In the genomic region with DNA sequence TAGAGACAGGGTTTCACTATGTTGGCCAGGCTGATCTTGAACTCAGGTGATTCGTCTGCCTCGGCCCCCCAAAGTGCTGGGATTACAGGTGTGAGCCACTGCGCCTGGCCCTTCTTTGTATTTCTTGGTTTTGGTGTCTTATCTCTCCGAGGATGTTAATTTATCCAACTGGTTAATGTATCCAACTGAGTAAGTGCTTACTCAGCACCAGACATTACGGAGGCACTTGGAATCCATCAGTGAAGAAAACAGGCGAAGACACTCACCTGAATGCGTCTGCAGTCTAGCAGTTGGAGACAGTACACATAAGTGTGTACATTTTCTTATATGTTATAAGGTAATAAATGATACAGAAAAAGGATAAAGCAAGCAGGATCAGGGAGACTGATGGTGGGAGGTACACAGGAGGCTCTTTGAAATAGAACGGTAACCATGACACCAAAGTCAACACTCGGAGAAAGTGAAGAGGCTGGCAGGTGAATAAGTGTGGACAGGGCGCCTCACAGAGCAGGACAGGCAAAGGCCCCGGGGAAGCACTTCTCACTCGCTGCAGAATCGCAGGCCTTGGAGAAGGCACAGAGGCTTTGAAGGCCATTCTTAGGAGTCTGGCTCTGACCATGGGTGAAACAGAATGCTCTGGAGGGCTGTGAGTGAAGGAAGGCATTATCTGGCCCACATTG, we compare ENCODE assay signal across 19 cellular contexts.
DNase-seq lines count a peak whose midpoint lies in the region; ATAC-seq, FAIRE-seq and TF ChIP-seq lines count a peak whose summit lies in the region.
"Had no signal": no experiment of that assay in that cellular context is flagged by ENCODE, and none has a peak within 500 bp of the region (broad histone marks: within the 10 kb centered on the region; RNA-seq: fewer than 3 reads in every experiment).

No MANE protein-coding gene starts in this region.

- no peak overlapping the region for H2BK5ac ChIP-seq in IMR-90 (ENCODE audit: low read depth, low read length, poor library complexity, severe bottlenecking)

- no peak overlapping the region for H4K91ac ChIP-seq in IMR-90 (ENCODE audit: insufficient read depth, low read depth, low read length)

- CTCF ChIA-PET in CD4-positive, alpha-beta T cell (lab: Charles Lee), result no interaction called here
- CTCF ChIA-PET in IMR-90 (lab: Yijun Ruan, JAX) (no interaction called here), endothelial cell of umbilical vein (lab: Charles Lee) (no interaction called here)

- POLR2A ChIA-PET in CD4-positive, alpha-beta T cell (lab: Charles Lee), result interaction anchor here (0.6 to 2.0 kb wide), 3 partner anchors 11 to 136 kb away, joined by 3 to 8 read pairs (median 3); no protein-coding TSS in a partner anchor
- POLR2A ChIA-PET in IMR-90 (lab: Charles Lee; ENCODE audit: unreplicated experiment), result no interaction called here
- POLR2A ChIA-PET in endothelial cell of umbilical vein (lab: Charles Lee), result no interaction called here

- H3K36me3 ChIP-seq in IMR-90 (ENCODE audit: control insufficient read depth, insufficient read depth, low read length) (no peaks in the 10 kb centered on the region), endothelial cell of umbilical vein (ENCODE audit: control insufficient read depth in 2 of 2, extremely low read depth in 1 of 2, insufficient read depth in 2 of 2, low read length in 2 of 2) (no peaks in the 10 kb centered on the region), left ventricle myocardium inferior (no peaks in the 10 kb centered on the region)
- H3K36me3 ChIP-seq: thyroid gland had no signal

- H3K4me1 Mint-ChIP-seq in CD4-positive, alpha-beta T cell (ENCODE audit: low read depth), result peaks cover 47% of the 10 kb centered on the region
- H3K4me1 Mint-ChIP-seq: nephron had no signal

- no peak overlapping the region for H3K14ac ChIP-seq in IMR-90 (replicated peaks; ENCODE audit: low read depth, low read length)

- H3K4me3 ChIP-seq in IMR-90 (ENCODE audit: insufficient read depth, low read depth, low read length) (no peak overlapping the region), endothelial cell of umbilical vein (replicated peaks in 1 of 3; ENCODE audit: insufficient read depth in 1 of 3, low read depth in 1 of 3, low read length in 3 of 3) (no peak overlapping the region), left ventricle myocardium inferior (no peak overlapping the region)
- H3K4me3 ChIP-seq: dorsolateral prefrontal cortex, thyroid gland had no signal

- no peak overlapping the region for H2AFZ ChIP-seq in IMR-90 (replicated peaks; ENCODE audit: low read length, poor library complexity)
- H2AFZ ChIP-seq in endothelial cell of umbilical vein (ENCODE audit: low read depth, low read length), result no peak overlapping the region

- H3K79me1 ChIP-seq in IMR-90 (ENCODE audit: low read depth in 1 of 2, low read length in 2 of 2), result no peaks in the 10 kb centered on the region

- H4K5ac ChIP-seq in IMR-90 (ENCODE audit: low read depth, low read length), result no peak overlapping the region

- H3K23ac ChIP-seq in IMR-90 (ENCODE audit: low read depth, low read length), result no peak overlapping the region

- H3K9me1 ChIP-seq in IMR-90 (ENCODE audit: insufficient read depth, low read length) (peaks cover 4% of the 10 kb centered on the region; the same call in 1 of the 2 replicates), endothelial cell of umbilical vein (replicated peaks; ENCODE audit: control insufficient read depth, extremely low read depth, insufficient read depth, low read length) (no peaks in the 10 kb centered on the region)

- ATAC-seq in CD4-positive, alpha-beta T cell (ENCODE audit: poor library complexity), result no peak
- ATAC-seq in IMR-90 (ENCODE audit: low read depth), result no peak
- no peak for ATAC-seq in HG03135 (IDR thresholded peaks at IDR 0.05; ENCODE audit: unreplicated experiment)
- ATAC-seq: left lobe of liver had no signal

- no peak overlapping the region for H3K27ac ChIP-seq in CD4-positive, alpha-beta T cell (ENCODE audit: low read depth, low read length)
- H3K27ac ChIP-seq in IMR-90 (ENCODE audit: insufficient read depth, low read length), result no peak overlapping the region
- H3K27ac ChIP-seq in endothelial cell of umbilical vein (ENCODE audit: insufficient read depth, low read depth, low read length), result no peak overlapping the region
- no peak overlapping the region for H3K27ac ChIP-seq in left ventricle myocardium inferior (replicated peaks)
- H3K27ac ChIP-seq: dorsolateral prefrontal cortex, HL-60, RWPE1, thyroid gland had no signal

- no peak overlapping the region for H2BK20ac ChIP-seq in IMR-90 (ENCODE audit: low read depth, low read length)

- H2AK9ac ChIP-seq in IMR-90 (replicated peaks; ENCODE audit: low read depth, low read length, poor library complexity), result no peak overlapping the region

- H3K27me3 ChIP-seq in CD4-positive, alpha-beta T cell (ENCODE audit: control insufficient read depth, insufficient read depth, low read length), result no peaks in the 10 kb centered on the region
- H3K27me3 ChIP-seq in IMR-90 (ENCODE audit: control insufficient read depth, insufficient read depth, low read length) (no peaks in the 10 kb centered on the region), endothelial cell of umbilical vein (ENCODE audit: control insufficient read depth in 2 of 2, insufficient read depth in 2 of 2, low read length in 2 of 2) (no peaks in the 10 kb centered on the region), left ventricle myocardium inferior (ENCODE audit: low read depth) (no peaks in the 10 kb centered on the region)
- H3K27me3 ChIP-seq: dorsolateral prefrontal cortex, thyroid gland had no signal

- peak; percentile 15 for FAIRE-seq in endothelial cell of umbilical vein (lab: Jason Lieb, UNC)
- FAIRE-seq: GM12891 had no signal

- no peak overlapping the region for H3K4me3 Mint-ChIP-seq in CD4-positive, alpha-beta T cell
- H3K4me3 Mint-ChIP-seq: nephron had no signal

- no peaks in the 10 kb centered on the region for H3K36me3 Mint-ChIP-seq in CD4-positive, alpha-beta T cell (ENCODE audit: low read depth)

- no peaks in the 10 kb centered on the region for H3K9me3 Mint-ChIP-seq in CD4-positive, alpha-beta T cell
- H3K9me3 Mint-ChIP-seq: nephron had no signal

- TF ChIP-seq POLR2A in IMR-90 (IDR thresholded peaks at IDR 0.05; ENCODE audit: low read depth, low read length), result no peak
- TF ChIP-seq POLR2A in endothelial cell of umbilical vein (IDR thresholded peaks at IDR 0.05; ENCODE audit: low read depth, low read length), result no peak

- H2BK120ac ChIP-seq in IMR-90 (ENCODE audit: low read depth, low read length), result no peak overlapping the region

- H3K79me2 ChIP-seq in endothelial cell of umbilical vein (ENCODE audit: control insufficient read depth, insufficient read depth, low read length), result no peaks in the 10 kb centered on the region

- DNase-seq in CD4-positive, alpha-beta T cell, result no peak
- no peak for DNase-seq in IMR-90
- peak; percentile 78 for DNase-seq in NCI-H2196 treated with DMSO at 0.1 percent for 48 hours (lab: John Stamatoyannopoulos, UW; ENCODE audit: unreplicated experiment)
- no peak for DNase-seq in endothelial cell of umbilical vein (ENCODE audit: low read depth, low spot score)
- DNase-seq in EL, result no peak
- DNase-seq in NCI-H524 (lab: John Stamatoyannopoulos, UW), result no peak
- DNase-seq in left ventricle myocardium inferior, result no peak
- DNase-seq: activated CD4-positive, alpha-beta T cell treated with anti-CD3 and anti-CD28 coated beads, Interleukin-2, amount 50 U/mL, for 48 hours; Kasumi-1; NCI-H526 treated with DMSO at 0.1 percent for 48 hours; retina had no signal

- peak overlapping the region; percentile 9 for H3K27ac Mint-ChIP-seq in CD4-positive, alpha-beta T cell
- H3K27ac Mint-ChIP-seq: nephron had no signal

- no peak overlapping the region for H3K4ac ChIP-seq in IMR-90 (ENCODE audit: low read depth, low read length)

- no peak overlapping the region for H2AK5ac ChIP-seq in IMR-90 (ENCODE audit: low read depth, low read length)

- dilution Hi-C loops in IMR-90 (cut with HindIII; ENCODE audit: low sequenced_read_pairs, unreplicated experiment) (no loop called here), endothelial cell of umbilical vein (cut with MboI; ENCODE audit: extremely low pct_ligation_motif_present, low sequenced_read_pairs) (no loop called here)

- no peak overlapping the region for H3K18ac ChIP-seq in IMR-90 (ENCODE audit: low read depth, low read length)

- WGBS in IMR-90 (ENCODE audit: extremely low coverage in 2 of 2, insufficient read length in 1 of 2), 2 experiments, result 85% methylated on average over 8 of the region's 13 CpGs; no CpG with 5 or more reads in 1 of the 2 experiments

- H4K20me1 ChIP-seq in IMR-90 (ENCODE audit: insufficient read depth, low read length) (no peaks in the 10 kb centered on the region), endothelial cell of umbilical vein (replicated peaks; ENCODE audit: control insufficient read depth, extremely low read depth, insufficient read depth, low read length) (no peaks in the 10 kb centered on the region)

- no peak for TF ChIP-seq CTCF in CD4-positive, alpha-beta T cell (IDR thresholded peaks at IDR 0.05)
- TF ChIP-seq CTCF in IMR-90 (conservative IDR thresholded peaks at IDR 0.05; ENCODE audit: low read depth, low read length) (no peak), endothelial cell of umbilical vein (IDR thresholded peaks at IDR 0.05; ENCODE audit: extremely low read depth in 1 of 2, insufficient read depth in 1 of 2, low read depth in 1 of 2, low read length in 2 of 2) (no peak), left ventricle myocardium inferior (IDR thresholded peaks at IDR 0.05; ENCODE audit: borderline replicate concordance) (no peak)

- no peaks in the 10 kb centered on the region for H3K27me3 Mint-ChIP-seq in CD4-positive, alpha-beta T cell

- intact Hi-C loops in CD4-positive, alpha-beta T cell (cut with DNase I, micrococcal nuclease), result loop anchor here (5.0 to 10.0 kb wide), 4 partner anchors 59 to 287 kb away; no protein-coding TSS in a partner anchor
- intact Hi-C loops in IMR-90 (cut with micrococcal nuclease), result no loop called here
- intact Hi-C loops in endothelial cell of umbilical vein (cut with micrococcal nuclease), result no loop called here
- intact Hi-C loops in left ventricle myocardium inferior (cut with micrococcal nuclease), result loop anchor here (10.0 kb wide), 1 partner anchor 157 kb away; no protein-coding TSS in a partner anchor

- H3K4me2 ChIP-seq in IMR-90 (ENCODE audit: low read depth, low read length) (no peak overlapping the region), endothelial cell of umbilical vein (ENCODE audit: insufficient read depth, low read length) (no peak overlapping the region)

- no peak overlapping the region for H2BK15ac ChIP-seq in IMR-90 (ENCODE audit: low read depth, low read length)

- H3K9ac ChIP-seq in IMR-90 (ENCODE audit: low read depth, low read length), result no peak overlapping the region
- H3K9ac ChIP-seq in endothelial cell of umbilical vein (replicated peaks; ENCODE audit: extremely low read depth, insufficient read depth, low read length), result no peak overlapping the region

- H4K8ac ChIP-seq in IMR-90 (ENCODE audit: low read depth in 2 of 2, low read length in 2 of 2), result no peak overlapping the region

- no peak overlapping the region for H3K56ac ChIP-seq in IMR-90 (ENCODE audit: extremely low read depth, insufficient read depth, low read length)

- BruUV-seq in IMR-90 (replicated peaks; lab: Mats Ljungman, UMichigan) (no TSS peak), endothelial cell of umbilical vein (replicated peaks; lab: Mats Ljungman, UMichigan) (no TSS peak)

- no peak for TF ChIP-seq RAD21 in IMR-90 (IDR thresholded peaks at IDR 0.05; ENCODE audit: low read length)

- H3K9me3 ChIP-seq in CD4-positive, alpha-beta T cell (ENCODE audit: control insufficient read depth, low read length), result no peaks in the 10 kb centered on the region
- H3K9me3 ChIP-seq in IMR-90 (ENCODE audit: control insufficient read depth, insufficient read depth, low read length) (no peaks in the 10 kb centered on the region), endothelial cell of umbilical vein (replicated peaks; ENCODE audit: control insufficient read depth, insufficient read depth, low read length) (no peaks in the 10 kb centered on the region), left ventricle myocardium inferior (replicated peaks) (no peaks in the 10 kb centered on the region)
- H3K9me3 ChIP-seq: thyroid gland had no signal

- H3K4me1 ChIP-seq in IMR-90 (ENCODE audit: control insufficient read depth, insufficient read depth, low read length) (peaks cover 11% of the 10 kb centered on the region), endothelial cell of umbilical vein (ENCODE audit: control insufficient read depth, extremely low read depth, insufficient read depth, low read length) (peaks cover 7% of the 10 kb centered on the region), left ventricle myocardium inferior (peaks cover 38% of the 10 kb centered on the region)
- H3K4me1 ChIP-seq: thyroid gland had no signal

- in situ Hi-C loops in IMR-90 (cut with MboI; ENCODE audit: low sequenced_read_pairs), result loop anchor here (5.0 to 25.0 kb wide), 2 partner anchors 154 to 524 kb away; a partner anchor contains a TSS

Comparison
In these comparisons a context has a peak if more than half of its experiments do, and no peak if none do; other contexts are left out.
1. intact Hi-C loops: an anchor here in CD4-positive, alpha-beta T cell (5.0 to 10.0 kb wide) and left ventricle myocardium inferior (10.0 kb wide); none called in IMR-90 and endothelial cell of umbilical vein.